1 cellular context compared by ENCODE assay signal in genomic region chr11:119101367-119101758, GRCh38.
TF ChIP-seq lines count a peak whose summit lies in the region.

No MANE protein-coding gene starts in this region.

TF ChIP-seq in GM12878, 131 proteins besides CTCF, POLR2A, EP300 and RAD21:
- TF ChIP-seq PAX8 (IDR thresholded peaks at IDR 0.05) (no peak), CBX5 (IDR thresholded peaks at IDR 0.05; ENCODE audit: low read depth) (no peak), ZNF207 (IDR thresholded peaks at IDR 0.05; ENCODE audit: borderline replicate concordance) (no peak), SUZ12 (IDR thresholded peaks at IDR 0.05; ENCODE audit: unreplicated experiment) (no peak), FOS (IDR thresholded peaks at IDR 0.05; ENCODE audit: borderline replicate concordance, extremely low read depth, insufficient read length) (no peak), RB1 (IDR thresholded peaks at IDR 0.05; ENCODE audit: borderline replicate concordance) (no peak), IRF4 (IDR thresholded peaks at IDR 0.05; ENCODE audit: low read depth, low read length) (no peak), SMC3 (IDR thresholded peaks at IDR 0.05; ENCODE audit: borderline replicate concordance, low read length) (0 out of 2 replicates have a peak, but pooled peaks have one; percentile 12), RUNX3 (IDR thresholded peaks at IDR 0.05; ENCODE audit: low read length) (peak; percentile 24; the same call in 1 of the 2 replicates), BCLAF1 (IDR thresholded peaks at IDR 0.05) (no peak), ZNF274 (IDR thresholded peaks at IDR 0.05; ENCODE audit: insufficient read depth, insufficient read length) (no peak), BRCA1 (IDR thresholded peaks at IDR 0.05; ENCODE audit: low read depth, low read length) (0 out of 2 replicates have a peak, but pooled peaks have one; percentile 15)
- TF ChIP-seq, protein P1, sequence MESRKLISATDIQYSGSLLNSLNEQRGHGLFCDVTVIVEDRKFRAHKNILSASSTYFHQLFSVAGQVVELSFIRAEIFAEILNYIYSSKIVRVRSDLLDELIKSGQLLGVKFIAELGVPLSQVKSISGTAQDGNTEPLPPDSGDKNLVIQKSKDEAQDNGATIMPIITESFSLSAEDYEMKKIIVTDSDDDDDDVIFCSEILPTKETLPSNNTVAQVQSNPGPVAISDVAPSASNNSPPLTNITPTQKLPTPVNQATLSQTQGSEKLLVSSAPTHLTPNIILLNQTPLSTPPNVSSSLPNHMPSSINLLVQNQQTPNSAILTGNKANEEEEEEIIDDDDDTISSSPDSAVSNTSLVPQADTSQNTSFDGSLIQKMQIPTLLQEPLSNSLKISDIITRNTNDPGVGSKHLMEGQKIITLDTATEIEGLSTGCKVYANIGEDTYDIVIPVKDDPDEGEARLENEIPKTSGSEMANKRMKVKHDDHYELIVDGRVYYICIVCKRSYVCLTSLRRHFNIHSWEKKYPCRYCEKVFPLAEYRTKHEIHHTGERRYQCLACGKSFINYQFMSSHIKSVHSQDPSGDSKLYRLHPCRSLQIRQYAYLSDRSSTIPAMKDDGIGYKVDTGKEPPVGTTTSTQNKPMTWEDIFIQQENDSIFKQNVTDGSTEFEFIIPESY (IDR thresholded peaks at IDR 0.05) = no peak
